ENCODE assay signal across 1 cellular context in genomic region chr19:39895096-39895495, GRCh38.
TF ChIP-seq lines count a peak whose summit lies in the region.

No MANE protein-coding gene starts in this region.

TF ChIP-seq in K562, 482 proteins besides CTCF, POLR2A, EP300 and RAD21:
- TF ChIP-seq RBM25 (IDR thresholded peaks at IDR 0.05; ENCODE audit: low read depth, low read length, severe bottlenecking), result peak; percentile 16
TF ChIP-seq in K562: peak in this region for 1; not testable (repeated sequence) for 481.
